ENCODE assay signal across 33 cellular contexts in genomic region chr2:14715600-14715999, GRCh38.
"Had no signal": no experiment of that assay in that cellular context is flagged by ENCODE, and none has a peak within 500 bp of the region (broad histone marks: within the 10 kb centered on the region; RNA-seq: fewer than 3 reads in every experiment).

No MANE protein-coding gene starts in this region.

- H3K4me3 ChIP-seq: adrenal gland, ascending aorta, body of pancreas, breast epithelium, cardiac muscle cell had no signal

- H3K4me1 ChIP-seq: adrenal gland, ascending aorta, body of pancreas, breast epithelium had no signal

- H3K27me3 ChIP-seq: adrenal gland, ascending aorta, body of pancreas, brain microvascular endothelial cell, breast epithelium, cardiac muscle cell had no signal

- H3K9me3 ChIP-seq: adrenal gland, ascending aorta, body of pancreas, breast epithelium had no signal

- H3K36me3 ChIP-seq: adrenal gland, ascending aorta, brain microvascular endothelial cell, breast epithelium, cardiac muscle cell had no signal

- ATAC-seq: activated naive CD4-positive, alpha-beta T cell treated with anti-CD3 and anti-CD28 coated beads, Interleukin-2, amount 50 U/mL, for 72 hours; activated naive CD8-positive, alpha-beta T cell treated with anti-CD3 and anti-CD28 coated beads, Interleukin-2, amount 50 U/mL, for 24 hours; activated T-cell treated with anti-CD3 and anti-CD28 coated beads, Interleukin-2, amount 50 U/mL, for 4 hours; activated T-cell treated with anti-CD3 and anti-CD28 coated beads, Interleukin-2, amount 50 U/mL, for 72 hours; activated T-helper 17 cell treated with anti-CD3 and anti-CD28 coated beads, Interleukin-2, amount 50 U/mL, for 72 hours; body of pancreas had no signal

- H3K27ac ChIP-seq: adrenal gland, ascending aorta, body of pancreas, brain microvascular endothelial cell, breast epithelium, cardiac muscle cell had no signal

- DNase-seq: activated effector memory CD4-positive, alpha-beta T cell treated with anti-CD3 and anti-CD28 coated beads, Interleukin-2, amount 50 U/mL, for 16 hours; activated effector memory CD4-positive, alpha-beta T cell treated with Interleukin-2 at 50 U/mL for 16 hours; activated gamma-delta T cell; activated gamma-delta T cell treated with Interleukin-2 at 50 U/mL for 16 hours; activated naive CD4-positive, alpha-beta T cell; activated naive CD4-positive, alpha-beta T cell treated with anti-CD3 and anti-CD28 coated beads for 36 hours; activated naive CD4-positive, alpha-beta T cell treated with anti-CD3 and anti-CD28 coated beads, Interleukin-2, amount 10 ng/mL, durations not matched to agents 7 days and 5 days; activated naive CD4-positive, alpha-beta T cell treated with anti-CD3 and anti-CD28 coated beads, Interleukin-2, amount 50 U/mL, for 16 hours; activated naive CD4-positive, alpha-beta T cell treated with Interleukin-2 at 50 U/mL for 16 hours; activated naive CD8-positive, alpha-beta T cell treated with anti-CD3 and anti-CD28 coated beads for 36 hours; activated naive CD8-positive, alpha-beta T cell treated with anti-CD3 and anti-CD28 coated beads, Interleukin-2, amount 10 ng/mL, durations not matched to agents 7 days and 5 days; activated naive CD8-positive, alpha-beta T cell treated with anti-CD3 and anti-CD28 coated beads, Interleukin-2, amount 50 U/mL, for 24 hours; activated T-cell treated with anti-CD3 and anti-CD28 coated beads, Interleukin-2, amount 50 U/mL, for 4 hours; activated T-cell treated with anti-CD3 and anti-CD28 coated beads, Interleukin-2, amount 50 U/mL, for 48 hours; activated T-cell treated with anti-CD3 and anti-CD28 coated beads, Interleukin-2, amount 50 U/mL, for 72 hours; adrenal gland; amniotic stem cell; amygdala; anterior cingulate cortex; aorta; body of pancreas; brain microvascular endothelial cell; caudate nucleus; central memory CD4-positive, alpha-beta T cell; cerebellar nuclear complex had no signal

- FAIRE-seq: astrocyte, bronchial epithelial cell, colon had no signal
